ENCODE assay signal across 22 cellular contexts in the genomic region with DNA sequence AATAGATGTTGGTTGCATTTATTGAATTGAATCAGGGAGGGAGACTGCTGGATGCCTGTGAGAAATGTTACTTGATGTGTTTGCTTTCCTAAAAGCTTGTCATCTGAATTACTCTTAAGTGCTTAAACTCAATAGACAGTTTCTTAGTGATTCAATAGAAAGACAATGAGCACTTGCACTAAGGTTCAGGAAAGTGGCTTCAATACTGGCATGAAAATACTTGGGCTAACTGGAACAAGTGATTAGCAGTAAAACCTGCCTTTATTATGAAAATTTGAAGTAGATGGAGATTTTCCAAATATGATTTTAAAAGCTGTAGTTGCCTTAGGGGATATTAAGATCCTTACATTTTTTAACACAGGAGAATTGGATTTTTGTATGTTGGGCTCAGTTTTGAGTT.
"Had no signal": no experiment of that assay in that cellular context is flagged by ENCODE, and none has a peak within 500 bp of the region (broad histone marks: within the 10 kb centered on the region; RNA-seq: fewer than 3 reads in every experiment).

No MANE protein-coding gene starts in this region.

- DNase-seq: activated CD4-positive, alpha-beta memory T cell treated with anti-CD3 and anti-CD28 coated beads, Interleukin-2, amount 10 ng/mL, durations not matched to agents 7 days and 5 days; activated CD4-positive, alpha-beta T cell treated with anti-CD3 and anti-CD28 coated beads, Interleukin-2, amount 10 ng/mL, durations not matched to agents 24 days and 14 days; activated CD4-positive, CD25-positive, alpha-beta regulatory T cell treated with anti-CD3 and anti-CD28 coated beads, Interleukin-2, amount 50 U/mL, for 72 hours; activated CD8-positive, alpha-beta memory T cell treated with anti-CD3 and anti-CD28 coated beads, Interleukin-2, amount 50 U/mL, for 48 hours; activated gamma-delta T cell treated with Interleukin-2 at 50 U/mL for 16 hours; activated naive CD4-positive, alpha-beta T cell treated with anti-CD3 and anti-CD28 coated beads, Interleukin-2, amount 50 U/mL, for 16 hours; activated T-cell treated with anti-CD3 and anti-CD28 coated beads, Interleukin-2, amount 50 U/mL, for 24 hours; amniotic stem cell; brain microvascular endothelial cell; effector memory CD8-positive, alpha-beta T cell; erythroblast; gastrocnemius medialis; glutamatergic neuron; islet precursor cell; left ventricle myocardium inferior; mucosa of descending colon; right cardiac atrium; stimulated activated CD4-positive, alpha-beta T cell treated with anti-CD3 and anti-CD28 coated beads, Interleukin-15, amount 100 ng/mL, for 24 hours; stimulated activated CD4-positive, alpha-beta T cell treated with anti-CD3 and anti-CD28 coated beads, Interleukin-2, amount 100 ng/mL, for 24 hours; stimulated activated naive B cell treated with anti-CD40 and anti-IgM and Interleukin-4, amounts not matched to agents 10 μg/mL and 1 μg/mL and 100 μg/mL, for 72 hours; tibial artery; upper lobe of right lung had no signal
